ENCODE assay signal across 22 cellular contexts in genomic region chr3:31911124-31911523, GRCh38.
A peak's percentile ranks its signal among the peaks of the same experiment; 100 is the strongest.
DNase-seq lines count a peak whose midpoint lies in the region; ATAC-seq and TF ChIP-seq lines count a peak whose summit lies in the region.
"Had no signal": no experiment of that assay in that cellular context is flagged by ENCODE, and none has a peak within 500 bp of the region (broad histone marks: within the 10 kb centered on the region; RNA-seq: fewer than 3 reads in every experiment).

No MANE protein-coding gene starts in this region.

- H3K27me3 ChIP-seq in breast epithelium (no peaks in the 10 kb centered on the region), esophagus squamous epithelium (no peaks in the 10 kb centered on the region)
- H3K27me3 ChIP-seq: BE2C had no signal

- H3K4me1 ChIP-seq in breast epithelium = peaks cover 0 to under 1% of the 10 kb centered on the region in 2 donors
- H3K4me1 ChIP-seq in esophagus squamous epithelium = peaks cover 5 to 56% (median 17%) of the 10 kb centered on the region in 3 donors
- H3K4me1 ChIP-seq: BE2C had no signal

- no peak overlapping the region for H3K4me3 Mint-ChIP-seq in MCF 10A (ENCODE audit: unreplicated experiment)
- no peak overlapping the region for H3K4me3 Mint-ChIP-seq in activated CD8-positive, alpha-beta T cell treated with anti-CD3 and anti-CD28 coated beads, Interleukin-2, amount 10 ng/mL, durations not matched to agents 7 days and 5 days
- H3K4me3 Mint-ChIP-seq: CD14-positive monocyte had no signal

- no peak for ATAC-seq in activated CD8-positive, alpha-beta T cell treated with anti-CD3 and anti-CD28 coated beads, Interleukin-2, amount 10 ng/mL, durations not matched to agents 7 days and 5 days
- ATAC-seq: Panc1 had no signal

- DNase-seq in MCF 10A (ENCODE audit: unreplicated experiment) (no peak), breast epithelium (ENCODE audit: low spot score in 2 of 2) (no peak), OCI-M1 (lab: John Stamatoyannopoulos, UW) (peak; percentile 41), esophagus squamous epithelium (lab: John Stamatoyannopoulos, UW) (no peak), renal cortical epithelial cell (ENCODE audit: low read depth) (peak; percentile 55), mucosa of gallbladder (ENCODE audit: low spot score) (no peak), NCI-H2171 treated with DMSO at 0.1 percent for 48 hours (lab: John Stamatoyannopoulos, UW) (no peak)
- DNase-seq in activated CD8-positive, alpha-beta T cell treated with anti-CD3 and anti-CD28 coated beads, Interleukin-2, amount 10 ng/mL, durations not matched to agents 7 days and 5 days = no peak
- DNase-seq: BE2C, Calu3, DMS79 treated with DMSO at 0.1 percent for 48 hours, GF-D8, NCI-H1092 treated with DMSO at 0.1 percent for 48 hours, NCI-H1436 treated with DMSO at 0.1 percent for 48 hours, NCI-H187 treated with DMSO at 0.1 percent for 48 hours, NCI-H524, NCI-H774, SHP77 treated with DMSO at 0.1 percent for 48 hours had no signal

- no peak overlapping the region for H3K4me3 ChIP-seq in breast epithelium
- no peak overlapping the region for H3K4me3 ChIP-seq in esophagus squamous epithelium

- H3K36me3 ChIP-seq in breast epithelium = no peaks in the 10 kb centered on the region
- H3K36me3 ChIP-seq in esophagus squamous epithelium = no peaks in the 10 kb centered on the region
- H3K36me3 ChIP-seq: BE2C had no signal

- intact Hi-C loops in MCF 10A (cut with micrococcal nuclease) (no loop called here), breast epithelium (cut with DNase I; ENCODE audit: low total_unique reads) (no loop called here), esophagus squamous epithelium (cut with DNase I) (no loop called here)

- peak overlapping the region; percentile 23 for H3K27ac Mint-ChIP-seq in MCF 10A (ENCODE audit: low read depth, unreplicated experiment)
- no peak overlapping the region for H3K27ac Mint-ChIP-seq in activated CD8-positive, alpha-beta T cell treated with anti-CD3 and anti-CD28 coated beads, Interleukin-2, amount 10 ng/mL, durations not matched to agents 7 days and 5 days
- H3K27ac Mint-ChIP-seq: CD14-positive monocyte had no signal

- H3K36me3 Mint-ChIP-seq in MCF 10A (ENCODE audit: insufficient read depth, unreplicated experiment) = peaks cover 6% of the 10 kb centered on the region
- H3K36me3 Mint-ChIP-seq in activated CD8-positive, alpha-beta T cell treated with anti-CD3 and anti-CD28 coated beads, Interleukin-2, amount 10 ng/mL, durations not matched to agents 7 days and 5 days (ENCODE audit: low read depth) = no peaks in the 10 kb centered on the region
- H3K36me3 Mint-ChIP-seq: CD14-positive monocyte had no signal

- no peaks in the 10 kb centered on the region for H3K9me3 ChIP-seq in breast epithelium
- H3K9me3 ChIP-seq in esophagus squamous epithelium = no peaks in the 10 kb centered on the region
- H3K9me3 ChIP-seq: BE2C had no signal

- TF ChIP-seq POLR2A in breast epithelium (IDR thresholded peaks at IDR 0.05) (no peak), esophagus squamous epithelium (IDR thresholded peaks at IDR 0.05) (no peak)

- no TSS peak for BruUV-seq in MCF 10A (replicated peaks; lab: Mats Ljungman, UMichigan)

- peaks cover 28% of the 10 kb centered on the region for H3K4me1 Mint-ChIP-seq in MCF 10A (ENCODE audit: insufficient read depth, unreplicated experiment)
- no peaks in the 10 kb centered on the region for H3K4me1 Mint-ChIP-seq in activated CD8-positive, alpha-beta T cell treated with anti-CD3 and anti-CD28 coated beads, Interleukin-2, amount 10 ng/mL, durations not matched to agents 7 days and 5 days (ENCODE audit: low read depth)
- H3K4me1 Mint-ChIP-seq: CD14-positive monocyte had no signal

- H3K9me3 Mint-ChIP-seq in MCF 10A (ENCODE audit: unreplicated experiment) = no peaks in the 10 kb centered on the region
- no peaks in the 10 kb centered on the region for H3K9me3 Mint-ChIP-seq in activated CD8-positive, alpha-beta T cell treated with anti-CD3 and anti-CD28 coated beads, Interleukin-2, amount 10 ng/mL, durations not matched to agents 7 days and 5 days (ENCODE audit: insufficient read depth)

- TF ChIP-seq CTCF in MCF 10A (IDR thresholded peaks at IDR 0.05; ENCODE audit: unreplicated experiment) (no peak), breast epithelium (IDR thresholded peaks at IDR 0.05) (no peak), esophagus squamous epithelium (IDR thresholded peaks at IDR 0.05) (no peak)

- POLR2A ChIA-PET in MCF 10A (lab: Yijun Ruan, JAX) = interaction anchor here (0.8 to 2.7 kb wide), 16 partner anchors 10 to 71 kb away, joined by 3 to 21 read pairs (median 5); partner anchors contain the start of genes OSBPL10 and ZNF860
- POLR2A ChIA-PET in activated CD8-positive, alpha-beta T cell treated with anti-CD3 and anti-CD28 coated beads, Interleukin-2, amount 10 ng/mL, durations not matched to agents 7 days and 5 days (lab: Charles Lee) = no interaction called here

- no peaks in the 10 kb centered on the region for H3K27me3 Mint-ChIP-seq in MCF 10A (ENCODE audit: insufficient read depth, unreplicated experiment)
- no peaks in the 10 kb centered on the region for H3K27me3 Mint-ChIP-seq in activated CD8-positive, alpha-beta T cell treated with anti-CD3 and anti-CD28 coated beads, Interleukin-2, amount 10 ng/mL, durations not matched to agents 7 days and 5 days (ENCODE audit: low read depth)

- WGBS in esophagus squamous epithelium, 2 donors = 72 to 79% methylated on average over 3 of the region's 3 CpGs

- CTCF ChIA-PET in MCF 10A (lab: Yijun Ruan, JAX) = interaction anchor here (0.6 to 1.6 kb wide), 5 partner anchors 9 to 277 kb away, joined by 3 to 4 read pairs (median 3); partner anchors contain the start of gene ZNF860
- CTCF ChIA-PET in activated CD8-positive, alpha-beta T cell treated with anti-CD3 and anti-CD28 coated beads, Interleukin-2, amount 10 ng/mL, durations not matched to agents 7 days and 5 days (lab: Charles Lee) = no interaction called here

- H3K27ac ChIP-seq in breast epithelium (no peak overlapping the region), esophagus squamous epithelium (peak overlapping the region in 3 of 4 donors; percentile 24 to 63 (median 27))
- H3K27ac ChIP-seq: 22Rv1, KMS-11 had no signal

Comparison
In these comparisons a context has a peak if more than half of its experiments do, and no peak if none do; other contexts are left out.
1. DNase-seq: peak in OCI-M1 (single experiment) and renal cortical epithelial cell (single experiment); none in MCF 10A (single experiment), breast epithelium (0 of 2), esophagus squamous epithelium (single experiment), activated CD8-positive, alpha-beta T cell treated with anti-CD3 and anti-CD28 coated beads, Interleukin-2, amount 10 ng/mL, durations not matched to agents 7 days and 5 days (single experiment), mucosa of gallbladder (single experiment) and NCI-H2171 treated with DMSO at 0.1 percent for 48 hours (single experiment).
2. H3K27ac ChIP-seq: peak in esophagus squamous epithelium (3 of 4); none in breast epithelium (0 of 2).